Comparison of ENCODE assay signal across 18 cellular contexts in the genomic region with DNA sequence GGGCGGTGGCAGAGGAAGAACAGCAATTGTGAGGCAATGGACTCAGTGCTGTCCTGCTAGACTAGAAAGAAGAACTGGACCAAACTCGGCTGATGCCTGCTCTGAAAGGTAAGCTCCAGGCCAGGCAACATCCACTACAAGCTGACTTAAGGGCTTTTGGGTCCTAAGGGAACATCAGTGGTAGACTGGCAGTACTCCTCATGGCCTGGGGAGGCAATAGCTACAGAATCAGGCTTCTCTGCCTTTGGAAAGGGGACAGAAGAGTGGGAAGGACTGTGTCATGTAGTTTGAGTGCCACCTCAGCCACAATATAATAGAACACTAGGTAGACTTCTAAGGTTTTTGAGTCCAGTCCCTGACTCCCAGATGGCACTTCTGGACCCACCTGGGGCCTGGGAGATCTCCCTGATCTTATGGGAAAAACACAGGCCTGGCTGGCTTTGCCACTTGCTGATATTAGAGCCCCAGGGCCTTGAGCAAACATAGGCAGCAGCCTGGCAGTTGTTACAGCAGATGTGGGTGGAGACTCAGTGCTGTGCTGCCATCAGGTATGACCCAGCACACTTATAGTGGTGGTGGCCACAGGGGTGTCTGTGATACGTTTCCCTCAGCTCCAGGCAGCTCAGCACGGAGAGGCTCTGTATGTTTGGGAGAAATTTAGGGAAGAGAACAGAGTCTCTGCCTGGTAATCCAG. TPM values are rescaled to one million over a fixed set of nuclear protein-coding genes. Genes with fewer than 3 reads are reported as not detected.
"Had no signal": no experiment of that assay in that cellular context is flagged by ENCODE, and none has a peak within 500 bp of the region (broad histone marks: within the 10 kb centered on the region; RNA-seq: fewer than 3 reads in every experiment).

No MANE protein-coding gene starts in this region.

- H3K9me3 ChIP-seq: gastroesophageal sphincter, ovary, thoracic aorta had no signal

- H3K4me3 ChIP-seq: gastroesophageal sphincter, ovary, thoracic aorta had no signal

- DNase-seq: activated CD4-positive, alpha-beta T cell treated with anti-CD3 and anti-CD28 coated beads for 1 hour; activated CD4-positive, alpha-beta T cell treated with anti-CD3 and anti-CD28 coated beads, Interleukin-2, amount 50 U/mL, for 48 hours; activated CD8-positive, alpha-beta memory T cell treated with anti-CD3 and anti-CD28 coated beads, Interleukin-2, amount 10 ng/mL, durations not matched to agents 7 days and 5 days; activated effector memory CD4-positive, alpha-beta T cell treated with Interleukin-2 at 50 U/mL for 16 hours; activated T-cell treated with anti-CD3 and anti-CD28 coated beads, Interleukin-2, amount 50 U/mL, for 24 hours; effector memory CD4-positive, alpha-beta T cell; ovary; retina; stimulated activated CD4-positive, alpha-beta T cell treated with anti-CD3 and anti-CD28 coated beads, Interleukin-4, amount 100 ng/mL, for 4 hours; stimulated activated naive CD8-positive, alpha-beta T cell treated with anti-CD3 and anti-CD28 coated beads, Interleukin-15, amount 100 ng/mL, for 72 hours had no signal

- ATAC-seq: activated CD8-positive, alpha-beta memory T cell treated with anti-CD3 and anti-CD28 coated beads, Interleukin-2, amount 10 ng/mL, durations not matched to agents 7 days and 5 days; gastroesophageal sphincter; stimulated activated naive CD8-positive, alpha-beta T cell treated with anti-CD3 and anti-CD28 coated beads, Interleukin-15, amount 100 ng/mL, for 72 hours had no signal

- H3K27me3 ChIP-seq: ovary had no signal

- H3K27ac ChIP-seq: epithelial cell of prostate, gastroesophageal sphincter, ovary, thoracic aorta had no signal

- H3K36me3 ChIP-seq: gastroesophageal sphincter, ovary, thoracic aorta had no signal

- H3K4me1 ChIP-seq: gastroesophageal sphincter had no signal

RNA-seq across cellular contexts. Expression of gene CLC, which starts 9.2 kb away (rescaled TPM):
- total RNA-seq: activated CD8-positive, alpha-beta memory T cell treated with anti-CD3 and anti-CD28 coated beads, Interleukin-2, amount 10 ng/mL, durations not matched to agents 7 days and 5 days; gastroesophageal sphincter; lower leg skin; myocyte; neural crest cell; ovary; thoracic aorta had no signal
- polyA plus RNA-seq: ovary, urinary bladder had no signal

RNA-seq across cellular contexts. Expression of gene LEUTX, which starts 31.7 kb away (rescaled TPM):
- total RNA-seq: activated CD8-positive, alpha-beta memory T cell treated with anti-CD3 and anti-CD28 coated beads, Interleukin-2, amount 10 ng/mL, durations not matched to agents 7 days and 5 days; gastroesophageal sphincter; lower leg skin; myocyte; neural crest cell; ovary; skeletal muscle tissue; thoracic aorta; urinary bladder had no signal
- polyA plus RNA-seq: ovary, urinary bladder had no signal

RNA-seq across cellular contexts. Expression of gene LGALS14, which starts 42.7 kb away (rescaled TPM):
- total RNA-seq: gastroesophageal sphincter, lower leg skin, myocyte, neural crest cell, ovary, skeletal muscle tissue, thoracic aorta, urinary bladder had no signal
- polyA plus RNA-seq: ovary, urinary bladder had no signal
